1 cellular context compared by ENCODE assay signal in genomic region chr20:57475388-57476072, GRCh38.
TF ChIP-seq lines count a peak whose summit lies in the region.

No MANE protein-coding gene starts in this region.

TF ChIP-seq in GM12878, 131 proteins besides CTCF, POLR2A, EP300 and RAD21:
- TF ChIP-seq PBX3 (IDR thresholded peaks at IDR 0.05; ENCODE audit: insufficient replicate concordance, low read depth, low read length) = no peak
- TF ChIP-seq EED (IDR thresholded peaks at IDR 0.05; ENCODE audit: low read depth) = 0 out of 2 replicates have a peak, but pooled peaks have one; percentile 3
- TF ChIP-seq E4F1 (IDR thresholded peaks at IDR 0.05; ENCODE audit: borderline replicate concordance, partially characterized antibody) = no peak
- TF ChIP-seq ZNF217 (IDR thresholded peaks at IDR 0.05) = peak; percentile 59; the same call in 1 of the 2 replicates
- TF ChIP-seq SRF (IDR thresholded peaks at IDR 0.05; ENCODE audit: low read depth in 2 of 2, low read length in 2 of 2) = peak in 1 of 2 experiments; percentile 85; a peak in 2 of 4 replicates
- TF ChIP-seq ZNF687 (IDR thresholded peaks at IDR 0.05) = 0 out of 2 replicates have a peak, but pooled peaks have one; percentile 37
- no peak for TF ChIP-seq NR2F1 (conservative IDR thresholded peaks at IDR 0.05)
- no peak for TF ChIP-seq SUPT20H (IDR thresholded peaks at IDR 0.05; ENCODE audit: borderline replicate concordance, control insufficient read depth, low read depth, low read length)
- TF ChIP-seq WRNIP1 (IDR thresholded peaks at IDR 0.05; ENCODE audit: borderline replicate concordance, low read depth, low read length) = no peak
- no peak for TF ChIP-seq TCF3 (IDR thresholded peaks at IDR 0.05; ENCODE audit: borderline replicate concordance, insufficient read depth, low read depth, low read length)
- no peak for TF ChIP-seq CUX1 (IDR thresholded peaks at IDR 0.05; ENCODE audit: insufficient replicate concordance, low read depth, low read length)
- TF ChIP-seq BCLAF1 (IDR thresholded peaks at IDR 0.05) = no peak
- no peak for TF ChIP-seq BRCA1 (IDR thresholded peaks at IDR 0.05; ENCODE audit: low read depth, low read length)
- TF ChIP-seq BMI1 (IDR thresholded peaks at IDR 0.05; ENCODE audit: borderline replicate concordance) = no peak
- no peak for TF ChIP-seq SMC3 (IDR thresholded peaks at IDR 0.05; ENCODE audit: borderline replicate concordance, low read length)
